9 cellular contexts compared by ENCODE assay signal in the genomic region with DNA sequence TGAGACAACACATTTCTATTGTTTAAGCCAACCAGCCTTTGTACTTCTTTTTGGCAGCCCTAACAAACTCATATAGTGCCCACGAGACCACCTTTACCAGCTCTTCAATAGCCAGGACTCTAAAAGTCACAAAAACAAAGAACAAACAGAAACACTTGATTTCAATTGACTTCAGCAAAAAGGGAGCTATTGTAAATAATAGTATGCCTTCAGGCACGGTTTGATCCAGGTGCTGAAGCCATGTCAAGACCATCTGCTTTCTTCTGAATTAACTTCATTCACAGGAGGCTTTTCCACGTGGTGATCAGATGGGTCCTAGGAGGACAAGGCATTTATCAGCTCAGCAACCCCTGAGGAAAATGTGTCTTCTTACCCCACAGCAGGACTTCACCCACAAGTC. TPM values are rescaled to one million over a fixed set of nuclear protein-coding genes. Genes with fewer than 3 reads are reported as not detected.
"Had no signal": no experiment of that assay in that cellular context is flagged by ENCODE, and none has a peak within 500 bp of the region (broad histone marks: within the 10 kb centered on the region; RNA-seq: fewer than 3 reads in every experiment).

No MANE protein-coding gene starts in this region.

- H3K4me3 ChIP-seq: GM23338 had no signal

- H3K4me1 Mint-ChIP-seq: GM23338, H9 had no signal

- H2AFZ ChIP-seq: GM23338 had no signal

- DNase-seq: H9, HCEC 1CT, KG1 had no signal

- FAIRE-seq: H1, H54, HTR-8/SVneo had no signal

- H3K27ac Mint-ChIP-seq: GM23338, IgD-negative memory B cell had no signal

- H3K4me3 Mint-ChIP-seq: GM23338, H9, IgD-negative memory B cell had no signal

- H3K4me2 ChIP-seq: GM23338 had no signal

RNA-seq across cellular contexts. Expression of gene TINCR, which starts 53.8 kb away (rescaled TPM):
- total RNA-seq: HT-29 had no signal
- polyA plus RNA-seq: IgD-negative memory B cell had no signal

RNA-seq across cellular contexts. Expression of gene ZNRF4, which starts 58.8 kb away (rescaled TPM):
- total RNA-seq: GM23338, H1, H9, HT-29 had no signal
- polyA plus RNA-seq: GM23338, H1, IgD-negative memory B cell had no signal
